In genomic region chr19:41859618-41860418, GRCh38 we compare ENCODE assay signal across 8 cellular contexts. TPM values are rescaled to one million over a fixed set of nuclear protein-coding genes. Genes with fewer than 3 reads are reported as not detected.
DNase-seq lines count a peak whose midpoint lies in the region; ATAC-seq and TF ChIP-seq lines count a peak whose summit lies in the region.

TSS of gene RPS19 (plus strand) at chr19:41860255. CDS start at chr19:41860775, 520 bp downstream.

- peak; percentile 80 for TF ChIP-seq POLR2A in ovary (IDR thresholded peaks at IDR 0.05)
- TF ChIP-seq POLR2A in thyroid gland (IDR thresholded peaks at IDR 0.05), result peak; percentile 18 to 87

- peaks cover 6% of the 10 kb centered on the region for H3K4me1 ChIP-seq in ovary (ENCODE audit: insufficient read depth)
- peaks cover 18 to 19% of the 10 kb centered on the region in 2 donors for H3K4me1 ChIP-seq in thyroid gland

- H3K9me3 ChIP-seq in ovary (no peaks in the 10 kb centered on the region), thyroid gland (no peaks in the 10 kb centered on the region)

- peak within 1 kb of the TSS; percentile 71 for H3K4me3 ChIP-seq in ovary
- peak within 1 kb of the TSS; percentile 38 to 97 (median 65) for H3K4me3 ChIP-seq in thyroid gland (replicated peaks in 1 of 3)

- no peaks in the 10 kb centered on the region for H3K27me3 ChIP-seq in ovary
- no peaks in the 10 kb centered on the region for H3K27me3 ChIP-seq in thyroid gland

- intact Hi-C loops in head of caudate nucleus (cut with DNase I) (loop anchor here (5.0 kb wide), 1 partner anchor 97 kb away; the partner anchor contains the start of gene RABAC1), ovary (cut with DNase I) (loop anchor here in 2 of 4 donors (1.0 to 5.0 kb wide), 2 partner anchors 25 to 97 kb away; partner anchors contain the start of gene RABAC1 (in 1 of the 2)), thyroid gland (cut with DNase I) (loop anchor here (5.0 kb wide), 1 partner anchor 97 kb away; the partner anchor contains the start of gene RABAC1)

- DNase-seq in NCI-H1417 (lab: John Stamatoyannopoulos, UW) (peak; percentile 96 to 99 (median 99)), SW 1271 (lab: John Stamatoyannopoulos, UW) (peak; percentile 83 to 95), head of caudate nucleus (peak; percentile 97 to 100 (median 99)), ovary (peak; percentile 99), thyroid gland (peak; percentile 98 to 99)
- peak; percentile 97 for DNase-seq in activated naive CD8-positive, alpha-beta T cell treated with anti-CD3 and anti-CD28 coated beads, Interleukin-2, amount 50 U/mL, for 16 hours (ENCODE audit: low read depth, low spot score)

- TF ChIP-seq CTCF in GM12874 (IDR thresholded peaks at IDR 0.05; ENCODE audit: insufficient read depth, low read depth, low read length) (peak; percentile 51; the same call in 1 of the 2 replicates), ovary (IDR thresholded peaks at IDR 0.05) (peak; percentile 87 to 95 (median 95)), thyroid gland (IDR thresholded peaks at IDR 0.05) (peak; percentile 40 to 91 (median 68))

- WGBS in ovary, 3 donors, result 0 to 1% (median 0%) methylated on average over 64 to 76 of the region's 76 CpGs
- 0% methylated on average over 34 to 59 of the region's 76 CpGs for WGBS in thyroid gland, 2 donors

- H3K27ac ChIP-seq in ovary (peak within 1 kb of the TSS; percentile 69 to 95), thyroid gland (peak within 1 kb of the TSS; percentile 86 to 94 (median 89))

- H3K36me3 ChIP-seq in ovary (no peaks in the 10 kb centered on the region), thyroid gland (peaks cover 25 to 34% of the 10 kb centered on the region in 2 donors)

- TF ChIP-seq EP300 in ovary (IDR thresholded peaks at IDR 0.05), result peak; percentile 51

- ATAC-seq in HG02763 (IDR thresholded peaks at IDR 0.05; ENCODE audit: unreplicated experiment), result peak; percentile 80

RNA-seq across cellular contexts. Expression of gene RPS19, which starts in this region (rescaled TPM):
- total RNA-seq in ovary (1,000 to 10,000 TPM; 2,441 to 3,427 (median 2,873) TPM), thyroid gland (1,000 to 10,000 TPM in 1 of 4 donors, 100 to 1,000 TPM in 3; 351 to 1,305 (median 623) TPM)
- polyA plus RNA-seq in ovary, result 1,000 to 10,000 TPM; 1,030 to 3,960 TPM

Comparison
In these comparisons a context has a peak if more than half of its experiments do, and no peak if none do; other contexts are left out.
1. Peak in every context shown above with its lines: DNase-seq, ATAC-seq, H3K4me3 ChIP-seq and H3K27ac ChIP-seq.